ENCODE assay signal across 9 cellular contexts in genomic region chr12:95859344-95859816, GRCh38. TPM values are rescaled to one million over a fixed set of nuclear protein-coding genes. Genes with fewer than 3 reads are reported as not detected.
DNase-seq lines count a peak whose midpoint lies in the region; ATAC-seq and TF ChIP-seq lines count a peak whose summit lies in the region.
"Had no signal": no experiment of that assay in that cellular context is flagged by ENCODE, and none has a peak within 500 bp of the region (broad histone marks: within the 10 kb centered on the region; RNA-seq: fewer than 3 reads in every experiment).

No MANE protein-coding gene starts in this region.

- POLR2A ChIA-PET in RWPE1 (lab: Yijun Ruan, JAX; ENCODE audit: low non-redundant PET): no interaction called here
- POLR2A ChIA-PET in naive thymus-derived CD8-positive, alpha-beta T cell (lab: Charles Lee): interaction anchor here (0.6 to 2.2 kb wide), 4 partner anchors 84 to 1740 kb away, joined by 3 to 9 read pairs (median 4); partner anchors contain the start of genes AMDHD1, CCDC38 and LTA4H

- no peak overlapping the region for H3K27ac Mint-ChIP-seq in naive thymus-derived CD8-positive, alpha-beta T cell
- H3K27ac Mint-ChIP-seq: activated naive CD4-positive, alpha-beta T cell treated with anti-CD3 and anti-CD28 coated beads, Interleukin-2, amount 50 U/mL, for 24 hours had no signal

- peak overlapping the region; percentile 34 for H3K9ac ChIP-seq in endocrine pancreas (ENCODE audit: control insufficient read depth, insufficient read depth, low read length)

- CTCF ChIA-PET in RWPE1 (lab: Yijun Ruan, JAX): interaction anchor here (0.6 kb wide), 1 partner anchor 238 kb away, joined by 4 read pairs; no protein-coding TSS in a partner anchor

- H3K4me1 ChIP-seq in endocrine pancreas (ENCODE audit: control insufficient read depth, insufficient read depth, low read length): peaks cover 4% of the 10 kb centered on the region

- peak overlapping the region; percentile 79 for H3K27ac ChIP-seq in RWPE1

- no peaks in the 10 kb centered on the region for H3K9me3 ChIP-seq in endocrine pancreas (ENCODE audit: control insufficient read depth, low read length)

- ATAC-seq in HG02852 (IDR thresholded peaks at IDR 0.05; ENCODE audit: unreplicated experiment): peak; percentile 14
- peak; percentile 3 to 7 for ATAC-seq in naive thymus-derived CD8-positive, alpha-beta T cell

- peaks cover 16 to 31% (median 22%) of the 10 kb centered on the region in 4 donors for H3K4me1 Mint-ChIP-seq in naive thymus-derived CD8-positive, alpha-beta T cell

- H3K4me3 ChIP-seq in endocrine pancreas (ENCODE audit: control insufficient read depth, insufficient read depth, low read length): peak overlapping the region; percentile 82

- H3K9me3 Mint-ChIP-seq in naive thymus-derived CD8-positive, alpha-beta T cell: no peaks in the 10 kb centered on the region
- H3K9me3 Mint-ChIP-seq: activated naive CD4-positive, alpha-beta T cell treated with anti-CD3 and anti-CD28 coated beads, Interleukin-2, amount 50 U/mL, for 24 hours had no signal

- H3K4me3 Mint-ChIP-seq in naive thymus-derived CD8-positive, alpha-beta T cell: no peak overlapping the region
- H3K4me3 Mint-ChIP-seq: activated naive CD4-positive, alpha-beta T cell treated with anti-CD3 and anti-CD28 coated beads, Interleukin-2, amount 50 U/mL, for 24 hours had no signal

- peaks cover 0 to 33% (median 21%) of the 10 kb centered on the region in 3 donors for H3K36me3 Mint-ChIP-seq in naive thymus-derived CD8-positive, alpha-beta T cell

- H3K27me3 ChIP-seq in endocrine pancreas (ENCODE audit: control insufficient read depth, insufficient read depth, low read length): no peaks in the 10 kb centered on the region

- DNase-seq in NCI-H1105 treated with DMSO at 0.1 percent for 48 hours (lab: John Stamatoyannopoulos, UW) (peak; percentile 49), NCI-H1105 (lab: John Stamatoyannopoulos, UW) (no peak), RWPE1 (ENCODE audit: low spot score) (peak; percentile 42), NCI-H1694 (lab: John Stamatoyannopoulos, UW) (no peak)
- DNase-seq in naive thymus-derived CD8-positive, alpha-beta T cell: peak in 1 of 10 donors; percentile 4
- DNase-seq in NK-92 treated with Interleukin-12 subunit alpha and Interleukin-12 subunit beta, amount 100 ng/mL, for 24 hours (lab: John Stamatoyannopoulos, UW): no peak

- H3K27me3 Mint-ChIP-seq in naive thymus-derived CD8-positive, alpha-beta T cell: peaks cover 0 to 9% (median 3%) of the 10 kb centered on the region in 5 donors

- peaks cover 2% of the 10 kb centered on the region for H3K36me3 ChIP-seq in endocrine pancreas (ENCODE audit: control insufficient read depth, insufficient read depth, low read length)

- TF ChIP-seq CTCF in RWPE1 (conservative IDR thresholded peaks at IDR 0.05; ENCODE audit: low read depth): no peak

RNA-seq across cellular contexts. Expression of gene SNRPF, which starts 0.6 kb away (rescaled TPM):
- total RNA-seq in naive thymus-derived CD8-positive, alpha-beta T cell: 10 to 100 TPM; 26.5 to 31.4 TPM
- 10 to 100 TPM; 47.8 to 62.3 (median 58.6) TPM for polyA plus RNA-seq in naive thymus-derived CD8-positive, alpha-beta T cell

Comparison
In these comparisons a context has a peak if more than half of its experiments do, and no peak if none do; other contexts are left out.
1. DNase-seq: peak in NCI-H1105 treated with DMSO at 0.1 percent for 48 hours (single experiment) and RWPE1 (single experiment); none in NCI-H1105 (single experiment), NCI-H1694 (single experiment) and NK-92 treated with Interleukin-12 subunit alpha and Interleukin-12 subunit beta, amount 100 ng/mL, for 24 hours (single experiment).